8 cellular contexts compared by ENCODE assay signal in genomic region chr15:67107014-67107812, GRCh38. TPM values are rescaled to one million over a fixed set of nuclear protein-coding genes. Genes with fewer than 3 reads are reported as not detected.
DNase-seq lines count a peak whose midpoint lies in the region; ATAC-seq and TF ChIP-seq lines count a peak whose summit lies in the region.

No MANE protein-coding gene starts in this region.

- H3K36me3 Mint-ChIP-seq in Calu3 (ENCODE audit: insufficient read depth, unreplicated experiment), result peaks cover 62% of the 10 kb centered on the region

- no peaks in the 10 kb centered on the region for H3K4me1 Mint-ChIP-seq in Calu3 (ENCODE audit: low read depth, unreplicated experiment)

- H3K27me3 ChIP-seq in Peyer's patch (no peaks in the 10 kb centered on the region), prostate gland (replicated peaks; ENCODE audit: insufficient read depth) (no peaks in the 10 kb centered on the region)

- H3K27ac ChIP-seq in Peyer's patch, result peak overlapping the region; percentile 49 to 84 (median 78)
- H3K27ac ChIP-seq in prostate gland, result peak overlapping the region; percentile 30 to 56

- H3K27ac Mint-ChIP-seq in Calu3 (ENCODE audit: unreplicated experiment), result peak overlapping the region; percentile 93

- H3K4me3 Mint-ChIP-seq in Calu3 (ENCODE audit: low read depth, unreplicated experiment), result peak overlapping the region; percentile 61

- H3K9me3 ChIP-seq in Peyer's patch (no peaks in the 10 kb centered on the region), prostate gland (no peaks in the 10 kb centered on the region)

- H3K27me3 Mint-ChIP-seq in Calu3 (ENCODE audit: unreplicated experiment), result no peaks in the 10 kb centered on the region

- 61% methylated on average over 12 of the region's 12 CpGs for WGBS in prostate gland

- peaks cover 3% of the 10 kb centered on the region for H3K9me3 Mint-ChIP-seq in Calu3 (ENCODE audit: low read depth, unreplicated experiment)

- CTCF ChIA-PET in Calu3 (lab: Charles Lee), result interaction anchor here (0.5 to 1.8 kb wide), 22 partner anchors 10 to 1048 kb away, joined by 3 to 8 read pairs (median 4); partner anchors contain the start of gene SMAD3

- intact Hi-C loops in Calu3 (cut with micrococcal nuclease; ENCODE audit: unreplicated experiment) (loop anchor here (1.0 to 5.0 kb wide), 3 partner anchors 40 to 160 kb away; partner anchors contain the start of gene SMAD3), prostate gland (cut with DNase I) (loop anchor here (10.0 kb wide), 1 partner anchor 82 kb away; no protein-coding TSS in a partner anchor)

- no peak overlapping the region for H3K4me3 ChIP-seq in Peyer's patch
- no peak overlapping the region for H3K4me3 ChIP-seq in prostate gland

- H3K4me1 ChIP-seq in Peyer's patch (peaks cover 8 to 74% (median 34%) of the 10 kb centered on the region in 4 donors), prostate gland (replicated peaks) (peaks cover 21% of the 10 kb centered on the region)

- no peaks in the 10 kb centered on the region for H3K36me3 ChIP-seq in Peyer's patch
- no peaks in the 10 kb centered on the region for H3K36me3 ChIP-seq in prostate gland

- TF ChIP-seq CTCF in Calu3 (IDR thresholded peaks at IDR 0.05; ENCODE audit: unreplicated experiment), result no peak
- TF ChIP-seq CTCF in Peyer's patch (IDR thresholded peaks at IDR 0.05), result no peak
- no peak for TF ChIP-seq CTCF in prostate gland (IDR thresholded peaks at IDR 0.05)

- ATAC-seq in GM18907 (IDR thresholded peaks at IDR 0.05; ENCODE audit: unreplicated experiment), result no peak

- DNase-seq in Calu3 (peak; percentile 90), Peyer's patch (peak in 2 of 3 donors; percentile 67 to 85), fibroblast of the conjunctiva (ENCODE audit: low read depth) (peak; percentile 89), prostate gland (ENCODE audit: low spot score) (peak; percentile 71), NCI-H345 treated with DMSO at 0.1 percent for 48 hours (lab: John Stamatoyannopoulos, UW; ENCODE audit: unreplicated experiment) (no peak), NCI-H2081 treated with DMSO at 0.1 percent for 48 hours (lab: John Stamatoyannopoulos, UW) (no peak), CD1c-positive myeloid dendritic cell (ENCODE audit: extremely low spot score) (no peak)

- TF ChIP-seq POLR2A in Peyer's patch (IDR thresholded peaks at IDR 0.05) (no peak), prostate gland (IDR thresholded peaks at IDR 0.05) (no peak)

- TSS peak; percentile 54 for BruUV-seq in Calu3 (replicated peaks; lab: Mats Ljungman, UMichigan)

RNA-seq across cellular contexts. Expression of gene SMAD3, which starts 41.8 kb away (rescaled TPM):
- total RNA-seq in Calu3 (2022), result 121 and 147 TPM in 2 replicates
- 10 to 100 TPM; 43.7 to 80.0 (median 60.2) TPM for total RNA-seq in Peyer's patch
- total RNA-seq in prostate gland, result 10 to 100 TPM; 30.6 to 45.4 TPM

Comparison
In these comparisons a context has a peak if more than half of its experiments do, and no peak if none do; other contexts are left out.
1. DNase-seq: peak in Calu3 (single experiment), Peyer's patch (2 of 3), fibroblast of the conjunctiva (single experiment) and prostate gland (single experiment); none in NCI-H345 treated with DMSO at 0.1 percent for 48 hours (single experiment), NCI-H2081 treated with DMSO at 0.1 percent for 48 hours (single experiment) and CD1c-positive myeloid dendritic cell (single experiment).